ENCODE assay signal across 30 cellular contexts in the genomic region with DNA sequence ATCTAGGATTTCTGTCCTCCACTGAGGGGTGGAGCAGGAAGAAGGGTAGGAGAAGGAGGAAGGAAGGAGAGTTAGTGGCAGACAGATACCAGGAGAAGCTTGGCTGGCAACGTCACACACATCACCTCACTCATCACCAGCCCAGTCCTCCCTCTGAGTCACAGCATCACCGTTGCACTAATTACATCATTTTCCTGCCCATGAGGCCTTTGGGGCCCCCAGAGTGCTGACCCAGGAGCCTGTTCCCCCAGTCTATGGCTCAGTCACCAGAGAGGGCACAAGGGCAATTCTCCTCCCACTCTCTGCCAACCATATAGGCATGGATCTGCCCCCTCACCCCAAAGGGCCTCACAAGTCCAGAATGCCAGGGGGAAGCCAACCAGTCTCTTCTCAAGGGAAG. TPM values are rescaled to one million over a fixed set of nuclear protein-coding genes. Genes with fewer than 3 reads are reported as not detected.
DNase-seq lines count a peak whose midpoint lies in the region; TF ChIP-seq lines count a peak whose summit lies in the region.
"Had no signal": no experiment of that assay in that cellular context is flagged by ENCODE, and none has a peak within 500 bp of the region (broad histone marks: within the 10 kb centered on the region; RNA-seq: fewer than 3 reads in every experiment).

No MANE protein-coding gene starts in this region.

- DNase-seq in A172 (ENCODE audit: low spot score), result peak; percentile 38
- peak; percentile 23 for DNase-seq in ELR (ENCODE audit: low read depth)
- DNase-seq in RKO (ENCODE audit: low spot score), result peak; percentile 39
- DNase-seq in dorsolateral prefrontal cortex, result no peak
- no peak for DNase-seq in NCI-H69 (lab: John Stamatoyannopoulos, UW)
- DNase-seq in NCI-H2227 treated with DMSO at 0.1 percent for 48 hours (lab: John Stamatoyannopoulos, UW), result no peak
- DNase-seq in NCI-H526 treated with DMSO at 0.1 percent for 48 hours (lab: John Stamatoyannopoulos, UW), result no peak
- DNase-seq: activated CD8-positive, alpha-beta memory T cell treated with anti-CD3 and anti-CD28 coated beads for 24 hours; activated gamma-delta T cell; activated naive CD8-positive, alpha-beta T cell treated with anti-CD3 and anti-CD28 coated beads, Interleukin-2, amount 50 U/mL, for 24 hours; activated T-cell treated with anti-CD3 and anti-CD28 coated beads, Interleukin-2, amount 50 U/mL, for 1 hour; body of pancreas; DND-41; effector CD8-positive, alpha-beta T cell; foreskin fibroblast; heart left ventricle; HFFc6; kidney glomerular epithelial cell; lower lobe of right lung; mucosa of descending colon; NCI-H1092 treated with DMSO at 0.1 percent for 48 hours; NCI-H1930; NCI-H524 treated with DMSO at 0.1 percent for 48 hours; nephron progenitor cell; right cardiac atrium; stimulated activated CD4-positive, alpha-beta T cell treated with anti-CD3 and anti-CD28 coated beads, Interleukin-2, amount 100 ng/mL, for 48 hours; substantia nigra; upper lobe of left lung had no signal

- H3K27me3 ChIP-seq in dorsolateral prefrontal cortex, result no peaks in the 10 kb centered on the region
- H3K27me3 ChIP-seq: body of pancreas, upper lobe of left lung had no signal

- TF ChIP-seq CTCF in dorsolateral prefrontal cortex (IDR thresholded peaks at IDR 0.05 in 54 of 56, conservative IDR thresholded peaks at IDR 0.05 in 2 of 56; ENCODE audit: low read depth in 1 of 56, partially characterized antibody in 56 of 56), result no peak

- H3K4me3 ChIP-seq in dorsolateral prefrontal cortex, result peak overlapping the region in 47 of 59 donors; percentile 3 to 94 (median 83)
- H3K4me3 ChIP-seq: body of pancreas, heart left ventricle, lower lobe of right lung, mucosa of descending colon, upper lobe of left lung had no signal

- intact Hi-C loops in dorsolateral prefrontal cortex (cut with DNase I), result loop anchor here in 1 of 2 donors (2.0 kb wide), 1 partner anchor 30 kb away; no protein-coding TSS in a partner anchor

- H3K27ac ChIP-seq in dorsolateral prefrontal cortex, result peak overlapping the region in 42 of 59 donors; percentile 1 to 88 (median 74)
- H3K27ac ChIP-seq: body of pancreas, heart left ventricle, lower lobe of right lung, parathyroid adenoma, upper lobe of left lung had no signal

RNA-seq across cellular contexts. Expression of gene RND1, which starts 4.6 kb away (rescaled TPM):
- 0.12 and 0.24 TPM in 2 replicates for total RNA-seq in A172 (2014; rRNA removed; shearing (Covaris generic))
- total RNA-seq in dorsolateral prefrontal cortex, result 100 to 1,000 TPM in 1 of 120 experiments, 10 to 100 TPM in 119; 15.3 to 117 (median 55.5) TPM
- total RNA-seq: LHCN-M2 had no signal

RNA-seq across cellular contexts. Expression of gene DDX23, which starts 9.1 kb away (rescaled TPM):
- total RNA-seq in A172 (2014; rRNA removed; shearing (Covaris generic)), result 105 and 114 TPM in 2 replicates
- total RNA-seq in dorsolateral prefrontal cortex, result 10 to 100 TPM; 43.5 to 81.2 (median 57.8) TPM

RNA-seq across cellular contexts. Expression of gene CACNB3, which starts 42.8 kb away (rescaled TPM):
- total RNA-seq in A172 (2014; rRNA removed; shearing (Covaris generic)), result 11.7 and 20.4 TPM in 2 replicates
- 100 to 1,000 TPM in 45 of 120 experiments, 10 to 100 TPM in 75; 26.9 to 136 (median 93.2) TPM for total RNA-seq in dorsolateral prefrontal cortex

Comparison
In these comparisons a context has a peak if more than half of its experiments do, and no peak if none do; other contexts are left out.
1. DNase-seq: peak in A172 (single experiment), ELR (single experiment) and RKO (single experiment); none in dorsolateral prefrontal cortex (0 of 10), NCI-H69 (single experiment), NCI-H2227 treated with DMSO at 0.1 percent for 48 hours (single experiment) and NCI-H526 treated with DMSO at 0.1 percent for 48 hours (single experiment).
2. RNA of gene RND1, which starts 4.6 kb away (total RNA-seq): 15.3 to 117 TPM in dorsolateral prefrontal cortex; 0.12 to 0.24 TPM in A172; every median in the first group is over 10 times any median in the second.